ENCODE assay signal across 12 cellular contexts in genomic region chr2:1613731-1614354, GRCh38.
DNase-seq lines count a peak whose midpoint lies in the region; ATAC-seq and TF ChIP-seq lines count a peak whose summit lies in the region.
"Had no signal": no experiment of that assay in that cellular context is flagged by ENCODE, and none has a peak within 500 bp of the region (broad histone marks: within the 10 kb centered on the region; RNA-seq: fewer than 3 reads in every experiment).

No MANE protein-coding gene starts in this region.

- H2AFZ ChIP-seq in mesenchymal stem cell (ENCODE audit: low read depth, low read length) (no peak overlapping the region), smooth muscle cell (ENCODE audit: low read depth) (no peak overlapping the region)

- WGBS in mesenchymal stem cell: 80% methylated on average over 5 of the region's 7 CpGs
- 73% methylated on average over 7 of the region's 7 CpGs for WGBS in smooth muscle cell (ENCODE audit: low lambda C conversion rate)

- DNase-seq in AG09309 (ENCODE audit: low read depth): no peak
- peak; percentile 27 for DNase-seq in NB4 (ENCODE audit: low read depth)
- DNase-seq in mesenchymal stem cell: peak; percentile 54
- DNase-seq in HuH-7 (ENCODE audit: low spot score): no peak
- DNase-seq in smooth muscle cell (lab: John Stamatoyannopoulos, UW; ENCODE audit: unreplicated experiment): no peak
- DNase-seq in NCI-H2029 treated with DMSO at 0.1 percent for 48 hours (lab: John Stamatoyannopoulos, UW): no peak
- no peak for DNase-seq in NCI-H510A (lab: John Stamatoyannopoulos, UW)
- DNase-seq: activated CD8-positive, alpha-beta memory T cell treated with anti-CD3 and anti-CD28 coated beads, Interleukin-2, amount 50 U/mL, for 4 hours; CD4-positive, alpha-beta T cell; NCI-H345 had no signal

- H2BK120ac ChIP-seq in mesenchymal stem cell (ENCODE audit: low read depth, low read length): no peak overlapping the region

- peaks cover 0 to 7% of the 10 kb centered on the region in 2 experiments for H3K36me3 ChIP-seq in mesenchymal stem cell (ENCODE audit: control insufficient read depth in 1 of 2, insufficient read depth in 2 of 2, low read depth in 1 of 2, low read length in 2 of 2)
- no peaks in the 10 kb centered on the region for H3K36me3 ChIP-seq in smooth muscle cell (ENCODE audit: low read depth)

- H3K4me2 ChIP-seq in mesenchymal stem cell (ENCODE audit: low read length, poor library complexity, severe bottlenecking): no peak overlapping the region
- no peak overlapping the region for H3K4me2 ChIP-seq in smooth muscle cell

- no peak overlapping the region for H2BK15ac ChIP-seq in mesenchymal stem cell (ENCODE audit: low read depth, poor library complexity, severe bottlenecking)

- H3K27ac ChIP-seq in mesenchymal stem cell (ENCODE audit: low read length, poor library complexity, severe bottlenecking) (peak overlapping the region; percentile 87), smooth muscle cell (ENCODE audit: low read depth) (no peak overlapping the region)

- H2AK5ac ChIP-seq in mesenchymal stem cell (ENCODE audit: low read length, severe bottlenecking): peak overlapping the region; percentile 49

- peaks cover 0 to 43% of the 10 kb centered on the region in 2 experiments for H3K27me3 ChIP-seq in mesenchymal stem cell (ENCODE audit: control insufficient read depth in 1 of 2, insufficient read depth in 1 of 2, low read length in 2 of 2)
- no peaks in the 10 kb centered on the region for H3K27me3 ChIP-seq in smooth muscle cell (ENCODE audit: low read depth)

- no peak overlapping the region for H3K14ac ChIP-seq in mesenchymal stem cell (ENCODE audit: low read length in 2 of 2)

- peaks cover 30% of the 10 kb centered on the region for H3K4me1 ChIP-seq in mesenchymal stem cell (ENCODE audit: control insufficient read depth, insufficient read depth, low read depth, low read length)
- peaks cover 15% of the 10 kb centered on the region for H3K4me1 ChIP-seq in smooth muscle cell (ENCODE audit: low read depth)

- no peak overlapping the region for H3K4ac ChIP-seq in mesenchymal stem cell (ENCODE audit: low read depth in 1 of 2, low read length in 2 of 2)

- H3K79me2 ChIP-seq in smooth muscle cell (ENCODE audit: low read depth): no peaks in the 10 kb centered on the region

- H2BK5ac ChIP-seq in mesenchymal stem cell (ENCODE audit: low read depth, low read length, poor library complexity, severe bottlenecking): peak overlapping the region; percentile 79

- TF ChIP-seq CTCF in AG09309 (IDR thresholded peaks at IDR 0.05; ENCODE audit: control insufficient read depth, insufficient read depth, low read depth, low read length, missing control alignments): peak; percentile 7
- TF ChIP-seq CTCF in NB4 (IDR thresholded peaks at IDR 0.05; ENCODE audit: low read depth, low read length): no peak
- TF ChIP-seq CTCF in smooth muscle cell (IDR thresholded peaks at IDR 0.05; ENCODE audit: borderline replicate concordance, insufficient read depth, poor library complexity, severe bottlenecking): no peak

- H3K79me1 ChIP-seq in mesenchymal stem cell (replicated peaks; ENCODE audit: low read length, poor library complexity, severe bottlenecking): no peaks in the 10 kb centered on the region

- no peak overlapping the region for H3K18ac ChIP-seq in mesenchymal stem cell (ENCODE audit: low read depth in 1 of 2, low read length in 2 of 2)

- H4K8ac ChIP-seq in mesenchymal stem cell (ENCODE audit: low read length): no peak overlapping the region

- H3K9ac ChIP-seq in mesenchymal stem cell (ENCODE audit: low read length) (peak overlapping the region; percentile 18), smooth muscle cell (ENCODE audit: low read depth) (no peak overlapping the region)

- no peaks in the 10 kb centered on the region for H4K20me1 ChIP-seq in smooth muscle cell (ENCODE audit: low read depth)

- no peak overlapping the region for H4K91ac ChIP-seq in mesenchymal stem cell (ENCODE audit: low read length)

- no peak overlapping the region for H2BK12ac ChIP-seq in mesenchymal stem cell (ENCODE audit: low read length in 2 of 2)

- H3K9me3 ChIP-seq in mesenchymal stem cell (ENCODE audit: control insufficient read depth, low read length): no peaks in the 10 kb centered on the region
- no peaks in the 10 kb centered on the region for H3K9me3 ChIP-seq in smooth muscle cell (replicated peaks; ENCODE audit: low read depth)

- no peak overlapping the region for H3K23ac ChIP-seq in mesenchymal stem cell (ENCODE audit: low read length in 2 of 2)

- no peaks in the 10 kb centered on the region for H3F3A ChIP-seq in smooth muscle cell (ENCODE audit: low read depth)

- no peak for TF ChIP-seq POLR2A in NB4 (IDR thresholded peaks at IDR 0.05; ENCODE audit: extremely low read depth, insufficient read length)

- H3K4me3 ChIP-seq in AG09309 (ENCODE audit: control insufficient read depth, low read depth, low read length) (no peak overlapping the region), NB4 (ENCODE audit: low read depth, low read length) (no peak overlapping the region), mesenchymal stem cell (ENCODE audit: insufficient read depth in 1 of 2, low read depth in 1 of 2, low read length in 2 of 2) (peak overlapping the region in 1 of 2 experiments; percentile 60), smooth muscle cell (no peak overlapping the region)
- H3K4me3 ChIP-seq: K562 had no signal

- ATAC-seq in esophagus mucosa: peak; percentile 32
- ATAC-seq: K562 had no signal

Comparison
In these comparisons a context has a peak if more than half of its experiments do, and no peak if none do; other contexts are left out.
1. DNase-seq: peak in NB4 (single experiment) and mesenchymal stem cell (single experiment); none in AG09309 (single experiment), HuH-7 (single experiment), smooth muscle cell (single experiment), NCI-H2029 treated with DMSO at 0.1 percent for 48 hours (single experiment) and NCI-H510A (single experiment).